ENCODE assay signal across 19 cellular contexts in genomic region chr5:37833990-37834389, GRCh38. TPM values are rescaled to one million over a fixed set of nuclear protein-coding genes. Genes with fewer than 3 reads are reported as not detected.
A peak's percentile ranks its signal among the peaks of the same experiment; 100 is the strongest.
DNase-seq lines count a peak whose midpoint lies in the region; ATAC-seq and TF ChIP-seq lines count a peak whose summit lies in the region.
"Had no signal": no experiment of that assay in that cellular context is flagged by ENCODE, and none has a peak within 500 bp of the region (broad histone marks: within the 10 kb centered on the region; RNA-seq: fewer than 3 reads in every experiment).

No MANE protein-coding gene starts in this region.

- 65 to 81% (median 68%) methylated on average over 6 of the region's 6 CpGs for WGBS in heart left ventricle, 4 donors

- TF ChIP-seq CTCF in osteoblast (IDR thresholded peaks at IDR 0.05; ENCODE audit: extremely low read depth, low read depth, low read length) = no peak
- no peak for TF ChIP-seq CTCF in heart left ventricle (IDR thresholded peaks at IDR 0.05)

- H3K36me3 ChIP-seq in SK-N-MC (ENCODE audit: insufficient read depth, low read length) (no peaks in the 10 kb centered on the region), iPS-15b (ENCODE audit: control insufficient read depth, insufficient read depth, low read length) (no peaks in the 10 kb centered on the region), osteoblast (ENCODE audit: insufficient read depth, low read length) (peaks cover 24% of the 10 kb centered on the region), heart left ventricle (no peaks in the 10 kb centered on the region)
- H3K36me3 ChIP-seq: HAP-1, lower lobe of right lung had no signal

- no peak overlapping the region for H3K4me3 ChIP-seq in SK-N-MC
- peak overlapping the region; percentile 61 for H3K4me3 ChIP-seq in iPS-15b (ENCODE audit: low read depth, low read length)
- H3K4me3 ChIP-seq in osteoblast (ENCODE audit: insufficient read depth, low read length) = peak overlapping the region; percentile 89
- H3K4me3 ChIP-seq in heart left ventricle = no peak overlapping the region
- H3K4me3 ChIP-seq: HAP-1, lower lobe of right lung had no signal

- H4K20me1 ChIP-seq in osteoblast (ENCODE audit: insufficient read depth, low read length) = no peaks in the 10 kb centered on the region

- H3K27me3 ChIP-seq in iPS-15b (ENCODE audit: control insufficient read depth, insufficient read depth, low read length) (peaks cover 80% of the 10 kb centered on the region), osteoblast (ENCODE audit: insufficient read depth, low read length) (no peaks in the 10 kb centered on the region), heart left ventricle (peaks cover 18 to 88% (median 47%) of the 10 kb centered on the region in 9 donors)

- peak overlapping the region; percentile 91 for H3K4me2 ChIP-seq in osteoblast (ENCODE audit: insufficient read depth, low read length)

- no peak for TF ChIP-seq POLR2A in heart left ventricle (IDR thresholded peaks at IDR 0.05)

- no peaks in the 10 kb centered on the region for H3K9me3 ChIP-seq in SK-N-MC (ENCODE audit: low read depth, low read length)
- no peaks in the 10 kb centered on the region for H3K9me3 ChIP-seq in iPS-15b (ENCODE audit: control insufficient read depth, insufficient read depth, low read length)
- H3K9me3 ChIP-seq in osteoblast (ENCODE audit: low read depth, low read length) = no peaks in the 10 kb centered on the region
- H3K9me3 ChIP-seq in heart left ventricle = no peaks in the 10 kb centered on the region
- H3K9me3 ChIP-seq: HAP-1, lower lobe of right lung had no signal

- H2AFZ ChIP-seq in osteoblast (ENCODE audit: low read length) = no peak overlapping the region

- peaks cover 100% of the 10 kb centered on the region for H3K79me2 ChIP-seq in osteoblast (ENCODE audit: insufficient read depth, low read length)

- DNase-seq in ELF-1 (ENCODE audit: low read depth, low spot score) (peak; percentile 79), SK-N-MC (ENCODE audit: low read depth, low spot score) (no peak), osteoblast (ENCODE audit: insufficient read length, low spot score, missing footprints) (no peak), COLO668 (lab: John Stamatoyannopoulos, UW; ENCODE audit: unreplicated experiment) (no peak), heart left ventricle (no peak)
- DNase-seq: activated B cell treated with CpG ODN at 0.5 μM for 24 hours; activated gamma-delta T cell; aorta; CD8-positive, alpha-beta memory T cell; EL; erythroblast; lower lobe of right lung; NCI-H2081 treated with DMSO at 0.1 percent for 48 hours; T-helper 1 cell had no signal

- H3K9ac ChIP-seq in SK-N-MC (ENCODE audit: insufficient read length) (no peak overlapping the region), iPS-15b (ENCODE audit: low read depth, low read length) (no peak overlapping the region)

- no peak for ATAC-seq in GM19023 (IDR thresholded peaks at IDR 0.05; ENCODE audit: unreplicated experiment)
- no peak for ATAC-seq in HG02588 (IDR thresholded peaks at IDR 0.05; ENCODE audit: unreplicated experiment)
- no peak for ATAC-seq in heart left ventricle
- ATAC-seq: lower lobe of right lung, Panc1 had no signal

- intact Hi-C loops in heart left ventricle (cut with DNase I) = no loop called here

- peaks cover 8% of the 10 kb centered on the region for H3K4me1 ChIP-seq in iPS-15b (ENCODE audit: control insufficient read depth, insufficient read depth, low read length)
- peaks cover 48% of the 10 kb centered on the region for H3K4me1 ChIP-seq in osteoblast (ENCODE audit: insufficient read depth, low read length)
- H3K4me1 ChIP-seq in heart left ventricle = peaks cover 0 to 35% (median 16%) of the 10 kb centered on the region in 12 donors
- H3K4me1 ChIP-seq: HAP-1 had no signal

- peak overlapping the region; percentile 17; the same call in 1 of the 2 replicates for H3K27ac ChIP-seq in SK-N-MC
- peak overlapping the region; percentile 5 for H3K27ac ChIP-seq in osteoblast (ENCODE audit: low read depth, low read length)
- peak overlapping the region in 1 of 12 donors; percentile 93 for H3K27ac ChIP-seq in heart left ventricle
- H3K27ac ChIP-seq: lower lobe of right lung had no signal

RNA-seq across cellular contexts. Expression of gene GDNF, which starts 5.9 kb away (rescaled TPM):
- total RNA-seq in osteoblast (5.0 and 6.2 TPM in 2 replicates), heart left ventricle (under 1 TPM in 6 of 9 donors, not detected in 3; 0.07 to 0.36 (median 0.10) TPM)
- polyA plus RNA-seq in heart left ventricle = under 1 TPM in 1 of 2 donors, not detected in 1; 0.03 TPM
- total RNA-seq: activated B cell treated with CpG ODN at 0.5 μM for 24 hours; CD8-positive, alpha-beta memory T cell; lower lobe of right lung had no signal
- polyA plus RNA-seq: aorta; CD8-positive, alpha-beta memory T cell had no signal

Comparison
In these comparisons a context has a peak if more than half of its experiments do, and no peak if none do; other contexts are left out.
1. H3K4me3 ChIP-seq: peak in iPS-15b (single experiment) and osteoblast (single experiment); none in SK-N-MC (single experiment) and heart left ventricle (0 of 12).